18 cellular contexts compared by ENCODE assay signal in the genomic region with DNA sequence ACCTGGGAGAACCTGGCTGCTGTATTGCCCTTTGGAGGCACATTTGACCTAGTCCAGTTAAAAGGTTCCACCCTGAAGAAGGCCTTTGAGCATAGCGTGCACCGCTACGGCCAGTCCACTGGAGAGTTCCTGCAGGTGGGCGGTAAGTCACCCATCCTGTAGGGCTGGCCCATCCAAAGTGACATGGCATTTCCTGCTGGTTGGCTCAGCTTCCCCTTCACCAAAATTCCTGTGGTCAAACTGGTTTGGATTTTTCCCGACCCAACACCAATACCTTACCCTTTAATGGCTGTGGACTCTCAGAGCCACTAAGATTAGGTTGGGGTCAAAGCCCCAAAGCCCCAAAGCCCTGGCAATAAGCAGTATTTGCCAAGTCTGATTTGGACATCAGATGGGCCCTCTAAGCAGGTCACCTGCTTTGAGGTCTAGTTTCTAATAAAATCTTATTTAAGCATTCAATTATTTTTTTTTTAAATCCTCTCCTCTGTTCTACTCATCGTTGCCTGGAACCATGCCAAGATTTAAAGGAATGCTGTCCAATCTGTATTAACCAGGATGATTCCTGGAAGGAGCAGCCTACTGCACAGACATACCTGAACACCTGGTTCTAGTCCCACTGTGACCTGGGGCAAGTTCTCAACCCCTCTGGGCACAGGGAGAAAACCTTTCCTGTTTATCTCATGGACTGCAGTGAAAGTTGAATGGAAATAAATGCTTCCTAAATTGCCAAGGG. TPM values are rescaled to one million over a fixed set of nuclear protein-coding genes. Genes with fewer than 3 reads are reported as not detected.
DNase-seq lines count a peak whose midpoint lies in the region; ATAC-seq and TF ChIP-seq lines count a peak whose summit lies in the region.
"Had no signal": no experiment of that assay in that cellular context is flagged by ENCODE, and none has a peak within 500 bp of the region (broad histone marks: within the 10 kb centered on the region; RNA-seq: fewer than 3 reads in every experiment).

No MANE protein-coding gene starts in this region.

- POLR2A ChIA-PET in naive thymus-derived CD8-positive, alpha-beta T cell (lab: Charles Lee), result no interaction called here

- H3K4me1 Mint-ChIP-seq in Calu3 (ENCODE audit: low read depth, unreplicated experiment), result peaks cover 27% of the 10 kb centered on the region
- peaks cover 0 to 3% (median 2%) of the 10 kb centered on the region in 4 donors for H3K4me1 Mint-ChIP-seq in naive thymus-derived CD8-positive, alpha-beta T cell
- H3K4me1 Mint-ChIP-seq: T-helper 17 cell had no signal

- BruUV-seq in Calu3 (replicated peaks; lab: Mats Ljungman, UMichigan), result no TSS peak

- peak; percentile 63; the same call in 1 of the 2 replicates for TF ChIP-seq EP300 in Ishikawa (IDR thresholded peaks at IDR 0.05; ENCODE audit: borderline replicate concordance)

- ATAC-seq in GM18519 (IDR thresholded peaks at IDR 0.05; ENCODE audit: low FRiP score, unreplicated experiment), result no peak
- no peak for ATAC-seq in naive thymus-derived CD8-positive, alpha-beta T cell
- ATAC-seq: left cardiac atrium, T-helper 17 cell had no signal

- H3K36me3 Mint-ChIP-seq in Calu3 (ENCODE audit: insufficient read depth, unreplicated experiment), result peaks cover 29% of the 10 kb centered on the region
- H3K36me3 Mint-ChIP-seq in naive thymus-derived CD8-positive, alpha-beta T cell, result peaks cover 16 to 61% (median 20%) of the 10 kb centered on the region in 3 donors
- H3K36me3 Mint-ChIP-seq: activated CD4-positive, alpha-beta memory T cell treated with anti-CD3 and anti-CD28 coated beads for 36 hours had no signal

- H3K27me3 Mint-ChIP-seq in Calu3 (ENCODE audit: unreplicated experiment), result no peaks in the 10 kb centered on the region
- H3K27me3 Mint-ChIP-seq in naive thymus-derived CD8-positive, alpha-beta T cell, result no peaks in the 10 kb centered on the region
- H3K27me3 Mint-ChIP-seq: activated CD4-positive, alpha-beta memory T cell treated with anti-CD3 and anti-CD28 coated beads for 36 hours; activated T-cell treated with anti-CD3 and anti-CD28 coated beads, Interleukin-2, amount 50 U/mL, for 24 hours; CD4-positive, alpha-beta T cell had no signal

- no peak for TF ChIP-seq CTCF in Calu3 (IDR thresholded peaks at IDR 0.05; ENCODE audit: unreplicated experiment)

- no peak overlapping the region for H3K4me3 Mint-ChIP-seq in Calu3 (ENCODE audit: low read depth, unreplicated experiment)
- no peak overlapping the region for H3K4me3 Mint-ChIP-seq in naive thymus-derived CD8-positive, alpha-beta T cell
- H3K4me3 Mint-ChIP-seq: activated CD4-positive, alpha-beta memory T cell treated with anti-CD3 and anti-CD28 coated beads for 36 hours; activated T-cell treated with anti-CD3 and anti-CD28 coated beads, Interleukin-2, amount 50 U/mL, for 24 hours; CD4-positive, alpha-beta T cell; T-helper 17 cell had no signal

- CTCF ChIA-PET in Calu3 (lab: Charles Lee), result no interaction called here

- no peak for TF ChIP-seq RAD21 in Ishikawa (IDR thresholded peaks at IDR 0.05; ENCODE audit: low read depth)

- no peak overlapping the region for H3K27ac Mint-ChIP-seq in Calu3 (ENCODE audit: unreplicated experiment)
- H3K27ac Mint-ChIP-seq in naive thymus-derived CD8-positive, alpha-beta T cell, result peak overlapping the region in 1 of 10 donors; percentile 79
- H3K27ac Mint-ChIP-seq: activated CD4-positive, alpha-beta memory T cell treated with anti-CD3 and anti-CD28 coated beads for 36 hours; activated T-cell treated with anti-CD3 and anti-CD28 coated beads, Interleukin-2, amount 50 U/mL, for 24 hours; CD4-positive, alpha-beta T cell; T-helper 17 cell had no signal

- H3K9me3 Mint-ChIP-seq in Calu3 (ENCODE audit: low read depth, unreplicated experiment), result no peaks in the 10 kb centered on the region
- peaks cover 0 to under 1% (median 0%) of the 10 kb centered on the region in 9 donors for H3K9me3 Mint-ChIP-seq in naive thymus-derived CD8-positive, alpha-beta T cell
- H3K9me3 Mint-ChIP-seq: activated CD4-positive, alpha-beta memory T cell treated with anti-CD3 and anti-CD28 coated beads for 36 hours; CD4-positive, alpha-beta T cell had no signal

- DNase-seq in Calu3 (peak; percentile 39), astrocyte of the hippocampus (ENCODE audit: low read depth, low spot score) (peak; percentile 60), iris pigment epithelial cell (ENCODE audit: low read depth) (peak; percentile 41), NCI-H2171 (lab: John Stamatoyannopoulos, UW) (no peak), NK-92 (lab: John Stamatoyannopoulos, UW; ENCODE audit: unreplicated experiment) (no peak)
- DNase-seq in naive thymus-derived CD8-positive, alpha-beta T cell, result no peak
- DNase-seq: activated CD4-positive, alpha-beta memory T cell treated with anti-CD3 and anti-CD28 coated beads for 36 hours; activated naive CD4-positive, alpha-beta T cell treated with anti-CD3 and anti-CD28 coated beads, Interleukin-2, amount 50 U/mL, for 16 hours; activated T-cell treated with anti-CD3 and anti-CD28 coated beads, Interleukin-2, amount 50 U/mL, for 24 hours; CD4-positive, alpha-beta T cell; left cardiac atrium; NCI-H2107; NCI-H774; Right ventricle myocardium superior; stimulated activated CD4-positive, alpha-beta T cell treated with anti-CD3 and anti-CD28 coated beads, Interleukin-2, amount 100 ng/mL, for 24 hours; T-helper 17 cell had no signal

- intact Hi-C loops in Calu3 (cut with micrococcal nuclease; ENCODE audit: unreplicated experiment), result no loop called here

TF ChIP-seq in Ishikawa, 13 proteins besides CTCF, POLR2A, EP300 and RAD21:
- no peak for TF ChIP-seq CEBPB (IDR thresholded peaks at IDR 0.05)
- 0 out of 2 replicates have a peak, but pooled peaks have one; percentile 42 for TF ChIP-seq FOXM1 (IDR thresholded peaks at IDR 0.05; ENCODE audit: borderline replicate concordance, low read depth)
- TF ChIP-seq TCF12 (IDR thresholded peaks at IDR 0.05; ENCODE audit: low read depth), result peak; percentile 64; the same call in 1 of the 2 replicates
- peak; percentile 20; the same call in 1 of the 2 replicates for TF ChIP-seq EGR1 (IDR thresholded peaks at IDR 0.05)
- TF ChIP-seq TAF1 (IDR thresholded peaks at IDR 0.05; ENCODE audit: low read depth), result no peak
- TF ChIP-seq MAX (IDR thresholded peaks at IDR 0.05), result no peak
- TF ChIP-seq YY1 (IDR thresholded peaks at IDR 0.05; ENCODE audit: low read depth), result no peak
- TF ChIP-seq CREB1 (IDR thresholded peaks at IDR 0.05; ENCODE audit: low read depth), result no peak
- peak; percentile 63 for TF ChIP-seq TEAD4 (IDR thresholded peaks at IDR 0.05)
- TF ChIP-seq NFIC (IDR thresholded peaks at IDR 0.05), result peak; percentile 56; the same call in 1 of the 2 replicates
- no peak for TF ChIP-seq ZBTB7A (IDR thresholded peaks at IDR 0.05; ENCODE audit: low read depth)
- TF ChIP-seq REST (IDR thresholded peaks at IDR 0.05; ENCODE audit: low read depth), result no peak
- TF ChIP-seq, protein P1, sequence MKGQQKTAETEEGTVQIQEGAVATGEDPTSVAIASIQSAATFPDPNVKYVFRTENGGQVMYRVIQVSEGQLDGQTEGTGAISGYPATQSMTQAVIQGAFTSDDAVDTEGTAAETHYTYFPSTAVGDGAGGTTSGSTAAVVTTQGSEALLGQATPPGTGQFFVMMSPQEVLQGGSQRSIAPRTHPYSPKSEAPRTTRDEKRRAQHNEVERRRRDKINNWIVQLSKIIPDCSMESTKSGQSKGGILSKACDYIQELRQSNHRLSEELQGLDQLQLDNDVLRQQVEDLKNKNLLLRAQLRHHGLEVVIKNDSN (IDR thresholded peaks at IDR 0.05), result no peak

RNA-seq across cellular contexts. Expression of gene NT5E, which starts 40.8 kb away (rescaled TPM):
- total RNA-seq in Calu3 (2022), result 52.8 and 76.5 TPM in 2 replicates
- total RNA-seq in naive thymus-derived CD8-positive, alpha-beta T cell, result 10 to 100 TPM; 56.5 to 57.3 TPM
- 100 to 1,000 TPM in 2 of 3 donors, 10 to 100 TPM in 1; 77.7 to 128 (median 103) TPM for polyA plus RNA-seq in naive thymus-derived CD8-positive, alpha-beta T cell

Comparison
In these comparisons a context has a peak if more than half of its experiments do, and no peak if none do; other contexts are left out.
1. DNase-seq: peak in Calu3 (single experiment), astrocyte of the hippocampus (single experiment) and iris pigment epithelial cell (single experiment); none in NCI-H2171 (single experiment), NK-92 (single experiment) and naive thymus-derived CD8-positive, alpha-beta T cell (0 of 10).